In genomic region chr16:79601092-79601977, GRCh38 we compare ENCODE assay signal across 1 cellular context.
TF ChIP-seq lines count a peak whose summit lies in the region.

No MANE protein-coding gene starts in this region.

TF ChIP-seq in HepG2, 621 proteins besides CTCF, POLR2A, EP300 and RAD21 (continued from another document and continues in another):
- peak; percentile 79; the same call in 1 of the 2 replicates for TF ChIP-seq BRF2 (CRISPR knock-in tag; IDR thresholded peaks at IDR 0.05)
- TF ChIP-seq ZFP82 (CRISPR knock-in tag; IDR thresholded peaks at IDR 0.05; ENCODE audit: borderline replicate concordance), result no peak
- TF ChIP-seq NCOR1 (IDR thresholded peaks at IDR 0.05; ENCODE audit: borderline replicate concordance, low read length), result peak; percentile 87
- no peak for TF ChIP-seq FOXP1 (IDR thresholded peaks at IDR 0.05)
- peak; percentile 88 for TF ChIP-seq FOXP1 (CRISPR knock-in tag; IDR thresholded peaks at IDR 0.05)
- TF ChIP-seq ZNF766 (CRISPR knock-in tag; IDR thresholded peaks at IDR 0.05; ENCODE audit: borderline replicate concordance), result no peak
- TF ChIP-seq RNF2 (conservative IDR thresholded peaks at IDR 0.05; ENCODE audit: low read depth), result no peak
- 0 out of 2 replicates have a peak, but pooled peaks have one; percentile 79 for TF ChIP-seq ARID2 (CRISPR knock-in tag; IDR thresholded peaks at IDR 0.05; ENCODE audit: borderline replicate concordance)
- no peak for TF ChIP-seq ZBTB40 (IDR thresholded peaks at IDR 0.05)
- peak; percentile 58; the same call in 1 of the 2 replicates for TF ChIP-seq ZBTB40 (CRISPR knock-in tag; IDR thresholded peaks at IDR 0.05)
- TF ChIP-seq TEAD2 (CRISPR knock-in tag; IDR thresholded peaks at IDR 0.05), result no peak
- no peak; the same call in 1 of the 2 replicates for TF ChIP-seq DR1 (CRISPR knock-in tag; IDR thresholded peaks at IDR 0.05)
- TF ChIP-seq UBTF (CRISPR knock-in tag; IDR thresholded peaks at IDR 0.05), result peak; percentile 73
- no peak for TF ChIP-seq ZMAT5 (CRISPR knock-in tag; IDR thresholded peaks at IDR 0.05; ENCODE audit: borderline replicate concordance, low read depth)
- TF ChIP-seq ADNP (CRISPR knock-in tag; IDR thresholded peaks at IDR 0.05), result no peak
- TF ChIP-seq XRCC5 (optimal IDR thresholded peaks at IDR 0.05; ENCODE audit: low read length), result peak; percentile 58
- peak; percentile 55; the same call in 1 of the 2 replicates for TF ChIP-seq FOXA3 (CRISPR knock-in tag; IDR thresholded peaks at IDR 0.05)
- peak; percentile 89 for TF ChIP-seq DPF2 (CRISPR knock-in tag; IDR thresholded peaks at IDR 0.05; ENCODE audit: borderline replicate concordance, low read depth)
- TF ChIP-seq BATF2 (CRISPR knock-in tag; IDR thresholded peaks at IDR 0.05), result no peak
- TF ChIP-seq HNF1B (CRISPR knock-in tag; IDR thresholded peaks at IDR 0.05), result peak; percentile 75
- no peak for TF ChIP-seq ZC3H13 (CRISPR knock-in tag; IDR thresholded peaks at IDR 0.05)
- 0 out of 2 replicates have a peak, but pooled peaks have one; percentile 1 for TF ChIP-seq FOXJ3 (CRISPR knock-in tag; IDR thresholded peaks at IDR 0.05; ENCODE audit: borderline replicate concordance)
- TF ChIP-seq SMAD1 (CRISPR knock-in tag; IDR thresholded peaks at IDR 0.05; ENCODE audit: borderline replicate concordance, low read depth), result no peak
- TF ChIP-seq MBD4 (IDR thresholded peaks at IDR 0.05; ENCODE audit: borderline replicate concordance, low read length), result no peak
- no peak for TF ChIP-seq PCBP1 (IDR thresholded peaks at IDR 0.05; ENCODE audit: borderline replicate concordance, low read depth, low read length)
- peak; percentile 57; the same call in 1 of the 2 replicates for TF ChIP-seq IKZF5 (CRISPR knock-in tag; IDR thresholded peaks at IDR 0.05)
- TF ChIP-seq ZNF646 (CRISPR knock-in tag; IDR thresholded peaks at IDR 0.05), result peak; percentile 98
- TF ChIP-seq ZBTB42 (CRISPR knock-in tag; IDR thresholded peaks at IDR 0.05), result no peak
